In genomic region chr6:2902470-2902762, GRCh38 we compare ENCODE assay signal across 9 cellular contexts. TPM values are rescaled to one million over a fixed set of nuclear protein-coding genes. Genes with fewer than 3 reads are reported as not detected.
DNase-seq lines count a peak whose midpoint lies in the region; ATAC-seq and TF ChIP-seq lines count a peak whose summit lies in the region.
"Had no signal": no experiment of that assay in that cellular context is flagged by ENCODE, and none has a peak within 500 bp of the region (broad histone marks: within the 10 kb centered on the region; RNA-seq: fewer than 3 reads in every experiment).

No MANE protein-coding gene starts in this region.

- TF ChIP-seq CTCF in A673 (conservative IDR thresholded peaks at IDR 0.05; ENCODE audit: low read depth, low read length) (no peak), Panc1 (IDR thresholded peaks at IDR 0.05) (no peak), esophagus muscularis mucosa (IDR thresholded peaks at IDR 0.05) (no peak), natural killer cell (IDR thresholded peaks at IDR 0.05) (no peak)

- no peak for ATAC-seq in Panc1
- ATAC-seq in natural killer cell = peak in 2 of 3 donors; percentile 5 to 6

- CTCF ChIA-PET in A673 (lab: Charles Lee) = no interaction called here
- CTCF ChIA-PET in Panc1 (lab: Charles Lee) = no interaction called here

- peaks cover 50 to 60% of the 10 kb centered on the region in 2 donors for H3K4me1 Mint-ChIP-seq in natural killer cell

- H3K27me3 ChIP-seq in A673 (replicated peaks; ENCODE audit: insufficient read depth, low read depth, low read length, poor library complexity) = no peaks in the 10 kb centered on the region
- H3K27me3 ChIP-seq in Panc1 (ENCODE audit: control insufficient read depth, insufficient read depth, low read length) = no peaks in the 10 kb centered on the region
- no peaks in the 10 kb centered on the region for H3K27me3 ChIP-seq in esophagus muscularis mucosa

- H3K4me3 ChIP-seq in A673 (ENCODE audit: low read depth, low read length, poor library complexity, severe bottlenecking) (peak overlapping the region; percentile 56), Panc1 (ENCODE audit: low read depth in 2 of 2, low read length in 2 of 2) (peak overlapping the region; percentile 58 to 62), esophagus muscularis mucosa (peak overlapping the region; percentile 60 to 84 (median 74))

- in situ Hi-C loops in Panc1 (cut with HindIII; ENCODE audit: low pct_unique_long_range_greater_than_20kb, low sequenced_read_pairs) = no loop called here

- POLR2A ChIA-PET in A673 (lab: Charles Lee; ENCODE audit: low non-redundant PET) (no interaction called here), Panc1 (lab: Charles Lee) (no interaction called here)

- no peak for TF ChIP-seq POLR2A in esophagus muscularis mucosa (IDR thresholded peaks at IDR 0.05; ENCODE audit: low read depth)

- H3K4me3 Mint-ChIP-seq in natural killer cell = peak overlapping the region; percentile 99

- peak overlapping the region; percentile 89 to 95 for H3K27ac Mint-ChIP-seq in natural killer cell

- no peak overlapping the region for H3K27ac ChIP-seq in A673 (ENCODE audit: low read depth, low read length, poor library complexity, severe bottlenecking)
- H3K27ac ChIP-seq in Panc1 (ENCODE audit: low read length) = 0 out of 2 replicates have a peak overlapping the region, but pooled peaks have one; percentile 26
- peak overlapping the region; percentile 81 to 90 (median 83) for H3K27ac ChIP-seq in esophagus muscularis mucosa (replicated peaks in 1 of 4)

- TF ChIP-seq EP300 in esophagus muscularis mucosa (IDR thresholded peaks at IDR 0.05) = no peak

- H3K4me1 ChIP-seq in A673 (ENCODE audit: insufficient read depth, low read length, poor library complexity, severe bottlenecking) = no peaks in the 10 kb centered on the region
- H3K4me1 ChIP-seq in Panc1 (ENCODE audit: control insufficient read depth, insufficient read depth, low read length) = peaks cover 5% of the 10 kb centered on the region; the same call in 1 of the 2 replicates
- peaks cover 19 to 36% (median 33%) of the 10 kb centered on the region in 4 donors for H3K4me1 ChIP-seq in esophagus muscularis mucosa

- DNase-seq in A673 (ENCODE audit: low spot score) = peak; percentile 16
- DNase-seq in Panc1 (ENCODE audit: low read depth, low spot score) = no peak
- DNase-seq in esophagus muscularis mucosa (ENCODE audit: extremely low spot score) = no peak
- DNase-seq in natural killer cell = no peak
- DNase-seq in NCI-H1930 (lab: John Stamatoyannopoulos, UW) = no peak
- no peak for DNase-seq in stimulated activated naive CD4-positive, alpha-beta T cell treated with Interleukin-2 at 50 U/mL for 16 hours (lab: John Stamatoyannopoulos, UW)
- DNase-seq in NCI-H2227 (lab: John Stamatoyannopoulos, UW; ENCODE audit: unreplicated experiment) = no peak
- no peak for DNase-seq in NCI-H2107 (lab: John Stamatoyannopoulos, UW)
- DNase-seq: DND-41 had no signal

- peaks cover 11% of the 10 kb centered on the region for H3K36me3 Mint-ChIP-seq in natural killer cell

- WGBS in esophagus muscularis mucosa = 31% methylated on average over 7 of the region's 9 CpGs

- intact Hi-C loops in A673 (cut with micrococcal nuclease; ENCODE audit: unreplicated experiment) = no loop called here
- intact Hi-C loops in Panc1 (cut with micrococcal nuclease; ENCODE audit: unreplicated experiment) = no loop called here
- intact Hi-C loops in esophagus muscularis mucosa (cut with DNase I) = no loop called here
- intact Hi-C loops in natural killer cell (cut with micrococcal nuclease) = loop anchor here (5.0 kb wide), 1 partner anchor 40 kb away; no protein-coding TSS in a partner anchor

- peaks cover 3% of the 10 kb centered on the region for H3K36me3 ChIP-seq in A673 (ENCODE audit: insufficient read depth, low read length, poor library complexity, severe bottlenecking)
- no peaks in the 10 kb centered on the region for H3K36me3 ChIP-seq in Panc1 (ENCODE audit: control insufficient read depth, insufficient read depth, low read length)
- H3K36me3 ChIP-seq in esophagus muscularis mucosa = peaks cover 3 to 22% (median 8%) of the 10 kb centered on the region in 4 donors

- TSS peak; percentile 44 for BruUV-seq in A673 (replicated peaks; lab: Mats Ljungman, UMichigan)
- BruUV-seq in Panc1 (replicated peaks; lab: Mats Ljungman, UMichigan) = no TSS peak

- H3K9me3 Mint-ChIP-seq in natural killer cell = no peaks in the 10 kb centered on the region

- no peaks in the 10 kb centered on the region for H3K27me3 Mint-ChIP-seq in natural killer cell (ENCODE audit: low read depth in 2 of 2)

- H3K9me3 ChIP-seq in A673 (ENCODE audit: low read depth, low read length, poor library complexity, severe bottlenecking) (no peaks in the 10 kb centered on the region), Panc1 (ENCODE audit: control insufficient read depth, insufficient read depth, low read depth, low read length) (no peaks in the 10 kb centered on the region), esophagus muscularis mucosa (no peaks in the 10 kb centered on the region)

RNA-seq across cellular contexts. Expression of gene SERPINB9, which starts 0.7 kb away (rescaled TPM):
- total RNA-seq in A673 (2021) (4.1 and 4.2 TPM in 2 replicates), Panc1 (2021; ENCODE audit: unreplicated experiment) (3.8 TPM), esophagus muscularis mucosa (10 to 100 TPM in 1 of 4 donors, 1 to 10 TPM in 3; 5.4 to 17.7 (median 6.2) TPM), natural killer cell (10 to 100 TPM; 34.9 to 54.3 (median 47.3) TPM)
- polyA plus RNA-seq in Panc1 (2012; ENCODE audit: insufficient read length) = 1.7 TPM
